ENCODE assay signal across 6 cellular contexts in the genomic region with DNA sequence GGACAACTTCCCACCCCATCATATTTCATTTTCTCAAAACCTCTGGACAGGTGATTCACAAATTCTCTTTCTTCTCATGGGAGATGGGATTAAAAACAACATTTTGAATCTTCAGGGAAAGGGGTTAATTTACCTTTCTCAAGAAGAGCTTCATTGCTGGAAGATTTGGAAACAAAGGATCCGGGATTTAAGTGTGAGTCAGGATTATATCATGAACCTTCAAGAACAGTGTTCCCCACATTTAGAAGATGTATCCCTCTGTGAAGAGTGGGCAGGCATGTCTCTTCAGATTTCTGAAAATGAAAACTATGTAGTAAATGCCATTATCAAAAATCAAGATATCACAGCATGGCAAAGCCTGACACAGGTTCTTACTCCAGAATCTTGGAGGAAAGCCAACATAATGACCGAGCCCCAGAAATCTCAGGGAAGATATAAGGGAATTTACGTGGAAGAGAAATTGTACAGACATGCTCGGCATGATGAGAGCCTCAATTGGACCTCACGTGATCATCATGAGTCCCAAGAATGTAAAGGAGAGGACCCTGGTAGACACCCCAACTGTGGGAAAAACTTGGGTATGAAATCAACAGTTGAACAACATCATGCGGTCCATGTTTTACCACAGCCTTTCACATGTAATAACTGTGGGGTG.
DNase-seq lines count a peak whose midpoint lies in the region; ATAC-seq, FAIRE-seq and TF ChIP-seq lines count a peak whose summit lies in the region.
"Not testable (repeated sequence)": the region's sequence is repeated elsewhere in the genome, so short reads cannot be mapped to it uniquely, and the experiment has no call there.

No MANE protein-coding gene starts in this region.

- H2AFZ ChIP-seq in mammary epithelial cell (ENCODE audit: low read depth, low read length); keratinocyte (ENCODE audit: control insufficient read depth, low read length): not testable (repeated sequence)

- intact Hi-C loops in mammary epithelial cell (cut with micrococcal nuclease), result not testable (repeated sequence)

- dilution Hi-C loops in mammary epithelial cell (cut with HindIII; ENCODE audit: low sequenced_read_pairs); keratinocyte (cut with MboI; ENCODE audit: extremely low pct_ligation_motif_present, low sequenced_read_pairs): not testable (repeated sequence)

- H3K4me3 ChIP-seq in mammary epithelial cell (replicated peaks in 1 of 3; ENCODE audit: insufficient read depth in 1 of 3, low read depth in 2 of 3, low read length in 3 of 3); keratinocyte (ENCODE audit: control insufficient read depth in 2 of 3, extremely low read depth in 1 of 3, insufficient read depth in 2 of 3, low read depth in 1 of 3, low read length in 3 of 3): not testable (repeated sequence)

- POLR2A ChIA-PET in RWPE1 (lab: Yijun Ruan, JAX; ENCODE audit: low non-redundant PET), result not testable (repeated sequence)

- H3K9ac ChIP-seq in mammary epithelial cell (ENCODE audit: insufficient read depth, low read length); keratinocyte (ENCODE audit: control insufficient read depth, extremely low read depth, insufficient read depth, low read length): not testable (repeated sequence)

- WGBS in mammary epithelial cell (ENCODE audit: low coverage, missing lambda C conversion rate), result 58% methylated on average over 5 of the region's 6 CpGs

- not testable (repeated sequence) for H3K27me3 ChIP-seq in mammary epithelial cell (ENCODE audit: insufficient read depth, low read length); keratinocyte (ENCODE audit: control insufficient read depth, extremely low read depth, insufficient read depth, low read length)

- peak; percentile 61 for FAIRE-seq in keratinocyte (lab: Jason Lieb, UNC)

- peak; percentile 3 for DNase-seq in ELR (ENCODE audit: low read depth)
- peak; percentile 1 for DNase-seq in LHCN-M2 (ENCODE audit: low read depth)
- DNase-seq in RWPE1 (ENCODE audit: low spot score), result peak; percentile 3
- DNase-seq in mammary epithelial cell, result peak; percentile 20
- not testable (repeated sequence) for DNase-seq in keratinocyte (ENCODE audit: low read depth, low spot score)

- BruUV-seq in mammary epithelial cell (replicated peaks; lab: Mats Ljungman, UMichigan), result not testable (repeated sequence)

- not testable (repeated sequence) for TF ChIP-seq CTCF in RWPE1 (conservative IDR thresholded peaks at IDR 0.05; ENCODE audit: low read depth); mammary epithelial cell (conservative IDR thresholded peaks at IDR 0.05 in 1 of 2, IDR thresholded peaks at IDR 0.05 in 1 of 2; ENCODE audit: extremely low read depth in 1 of 2, insufficient read depth in 1 of 2, low read depth in 1 of 2, low read length in 2 of 2); keratinocyte (optimal IDR thresholded peaks at IDR 0.05 in 1 of 3, IDR thresholded peaks at IDR 0.05 in 1 of 3, conservative IDR thresholded peaks at IDR 0.05 in 1 of 3; ENCODE audit: extremely low read depth in 1 of 3, insufficient read depth in 2 of 3, low read length in 3 of 3)

- not testable (repeated sequence) for H3K27ac ChIP-seq in RWPE1; mammary epithelial cell (ENCODE audit: insufficient read depth, low read depth, low read length); keratinocyte (ENCODE audit: control insufficient read depth, insufficient read depth, low read length)

- H3K4me1 ChIP-seq in mammary epithelial cell (ENCODE audit: insufficient read depth, low read length); keratinocyte (ENCODE audit: control insufficient read depth, extremely low read depth, insufficient read depth, low read length): not testable (repeated sequence)

- H3K36me3 ChIP-seq in mammary epithelial cell (ENCODE audit: insufficient read depth, low read length); keratinocyte (ENCODE audit: control insufficient read depth in 2 of 2, extremely low read depth in 1 of 2, insufficient read depth in 2 of 2, low read length in 2 of 2): not testable (repeated sequence)

- CTCF ChIA-PET in RWPE1 (lab: Yijun Ruan, JAX); mammary epithelial cell (lab: Charles Lee; ENCODE audit: low non-redundant PET): not testable (repeated sequence)

- H3K79me2 ChIP-seq in mammary epithelial cell (ENCODE audit: insufficient read depth, low read length); keratinocyte (ENCODE audit: control insufficient read depth, insufficient read depth, low read length): not testable (repeated sequence)

- not testable (repeated sequence) for H4K20me1 ChIP-seq in mammary epithelial cell (ENCODE audit: insufficient read depth, low read length); keratinocyte (ENCODE audit: control insufficient read depth, extremely low read depth, insufficient read depth, low read length)

- in situ Hi-C loops in mammary epithelial cell (cut with MboI; ENCODE audit: low sequenced_read_pairs in 2 of 2), result not testable (repeated sequence)

- H3K9me3 ChIP-seq in mammary epithelial cell (replicated peaks; ENCODE audit: insufficient read depth, low read length); keratinocyte (ENCODE audit: control insufficient read depth, low read depth, low read length): not testable (repeated sequence)

- not testable (repeated sequence) for H3K9me1 ChIP-seq in keratinocyte (ENCODE audit: control insufficient read depth, extremely low read depth, insufficient read depth, low read length)

- ATAC-seq in esophagus mucosa, result peak; percentile 76

- H3K4me2 ChIP-seq in mammary epithelial cell (ENCODE audit: insufficient read depth, low read depth, low read length), result not testable (repeated sequence)
- H3K4me2 ChIP-seq in keratinocyte (ENCODE audit: control insufficient read depth, extremely low read depth, insufficient read depth, low read depth, low read length), result peak overlapping the region; percentile 27
